ENCODE assay signal across 21 cellular contexts in the genomic region with DNA sequence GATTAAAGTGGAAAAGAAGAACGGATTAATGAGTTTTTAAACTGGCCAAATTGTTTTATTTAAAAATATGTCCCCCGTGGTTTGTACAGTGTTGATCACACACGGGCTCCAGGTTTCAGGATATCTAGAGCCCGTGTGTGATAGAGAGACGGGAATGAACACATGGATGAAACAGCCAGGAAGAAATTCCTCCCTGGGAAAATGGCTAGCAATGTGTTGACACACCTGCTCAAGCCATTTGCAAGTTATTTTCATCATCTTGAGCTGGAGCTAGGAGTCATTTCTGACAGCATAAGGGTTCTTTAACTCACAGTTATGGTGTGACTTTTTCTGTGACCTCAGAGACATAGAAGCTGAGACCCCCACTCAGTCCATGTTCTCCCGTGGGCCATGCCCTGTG.
A peak's percentile ranks its signal among the peaks of the same experiment; 100 is the strongest.
DNase-seq lines count a peak whose midpoint lies in the region; ATAC-seq and TF ChIP-seq lines count a peak whose summit lies in the region.
"Had no signal": no experiment of that assay in that cellular context is flagged by ENCODE, and none has a peak within 500 bp of the region (broad histone marks: within the 10 kb centered on the region; RNA-seq: fewer than 3 reads in every experiment).

No MANE protein-coding gene starts in this region.

- no peak overlapping the region for H2AFZ ChIP-seq in osteoblast (ENCODE audit: low read length)

- TF ChIP-seq CTCF in heart left ventricle (IDR thresholded peaks at IDR 0.05) (no peak), esophagus muscularis mucosa (IDR thresholded peaks at IDR 0.05) (no peak), osteoblast (IDR thresholded peaks at IDR 0.05; ENCODE audit: extremely low read depth, low read depth, low read length) (no peak), upper lobe of right lung (IDR thresholded peaks at IDR 0.05) (no peak)

- H3K4me3 ChIP-seq in heart left ventricle (no peak overlapping the region), esophagus muscularis mucosa (no peak overlapping the region), osteoblast (ENCODE audit: insufficient read depth, low read length) (no peak overlapping the region), upper lobe of right lung (no peak overlapping the region)

- peaks cover 71% of the 10 kb centered on the region for H3K79me2 ChIP-seq in osteoblast (ENCODE audit: insufficient read depth, low read length)

- peaks cover 12% of the 10 kb centered on the region for H4K20me1 ChIP-seq in osteoblast (ENCODE audit: insufficient read depth, low read length)

- 36 to 49% (median 48%) methylated on average over 6 of the region's 6 CpGs for WGBS in heart left ventricle, 4 donors
- 51% methylated on average over 6 of the region's 6 CpGs for WGBS in esophagus muscularis mucosa

- TF ChIP-seq EP300 in esophagus muscularis mucosa (IDR thresholded peaks at IDR 0.05) = no peak

- DNase-seq in heart left ventricle = no peak
- DNase-seq in Right ventricle myocardium inferior (ENCODE audit: missing footprints) = no peak
- DNase-seq in esophagus muscularis mucosa (ENCODE audit: extremely low spot score) = no peak
- peak; percentile 73 for DNase-seq in osteoblast (ENCODE audit: insufficient read length, low spot score, missing footprints)
- DNase-seq in upper lobe of right lung = no peak
- no peak for DNase-seq in activated CD4-positive, alpha-beta T cell treated with anti-CD3 and anti-CD28 coated beads for 4 hours
- DNase-seq in NCI-H146 (lab: John Stamatoyannopoulos, UW) = no peak
- DNase-seq: activated gamma-delta T cell treated with Interleukin-2 at 50 U/mL for 16 hours; DMS79 treated with DMSO at 0.1 percent for 48 hours; effector memory CD8-positive, alpha-beta T cell; HFFc6; hypothalamus; kidney glomerular epithelial cell; NCI-H1105; NCI-H526 treated with DMSO at 0.1 percent for 48 hours; OCI-M1; small intestine; stimulated activated CD8-positive, alpha-beta memory T cell treated with anti-CD3 and anti-CD28 coated beads, Interleukin-4, amount 100 ng/mL, for 48 hours; T-helper 9 cell had no signal

- H3K9me3 ChIP-seq in heart left ventricle (no peaks in the 10 kb centered on the region), esophagus muscularis mucosa (no peaks in the 10 kb centered on the region), osteoblast (ENCODE audit: low read depth, low read length) (no peaks in the 10 kb centered on the region), upper lobe of right lung (no peaks in the 10 kb centered on the region)

- H3K27ac ChIP-seq in heart left ventricle = peak overlapping the region in 10 of 12 donors; percentile 31 to 98 (median 62)
- peak overlapping the region; percentile 79 to 100 (median 98) for H3K27ac ChIP-seq in esophagus muscularis mucosa (replicated peaks in 1 of 4)
- no peak overlapping the region for H3K27ac ChIP-seq in osteoblast (ENCODE audit: low read depth, low read length)
- H3K27ac ChIP-seq in upper lobe of right lung = peak overlapping the region; percentile 26
- H3K27ac ChIP-seq: KMS-11 had no signal

- ATAC-seq in heart left ventricle (no peak), Right ventricle myocardium inferior (no peak), upper lobe of right lung (no peak), esophagus mucosa (no peak)
- ATAC-seq: effector memory CD8-positive, alpha-beta T cell had no signal

- H3K36me3 ChIP-seq in heart left ventricle = peaks cover 0 to 52% (median 35%) of the 10 kb centered on the region in 9 donors
- peaks cover 0 to 41% (median 28%) of the 10 kb centered on the region in 4 donors for H3K36me3 ChIP-seq in esophagus muscularis mucosa
- H3K36me3 ChIP-seq in osteoblast (ENCODE audit: insufficient read depth, low read length) = peaks cover 6% of the 10 kb centered on the region
- H3K36me3 ChIP-seq in upper lobe of right lung = peaks cover 48% of the 10 kb centered on the region

- H3K4me1 ChIP-seq in heart left ventricle = peaks cover 8 to 79% (median 68%) of the 10 kb centered on the region in 12 donors
- H3K4me1 ChIP-seq in esophagus muscularis mucosa = peaks cover 70 to 87% (median 80%) of the 10 kb centered on the region in 4 donors
- H3K4me1 ChIP-seq in osteoblast (ENCODE audit: insufficient read depth, low read length) = peaks cover 12% of the 10 kb centered on the region
- H3K4me1 ChIP-seq in upper lobe of right lung = peaks cover 44% of the 10 kb centered on the region

- TF ChIP-seq POLR2A in heart left ventricle (IDR thresholded peaks at IDR 0.05) = no peak
- TF ChIP-seq POLR2A in esophagus muscularis mucosa (IDR thresholded peaks at IDR 0.05; ENCODE audit: low read depth) = no peak

- H3K27me3 ChIP-seq in heart left ventricle (no peaks in the 10 kb centered on the region), esophagus muscularis mucosa (no peaks in the 10 kb centered on the region), osteoblast (ENCODE audit: insufficient read depth, low read length) (no peaks in the 10 kb centered on the region), upper lobe of right lung (no peaks in the 10 kb centered on the region)

- no peak overlapping the region for H3K4me2 ChIP-seq in osteoblast (ENCODE audit: insufficient read depth, low read length)
- H3K4me2 ChIP-seq: KMS-11 had no signal

- intact Hi-C loops in heart left ventricle (cut with DNase I) = no loop called here
- intact Hi-C loops in Right ventricle myocardium inferior (cut with DNase I) = no loop called here
- intact Hi-C loops in esophagus muscularis mucosa (cut with DNase I) = no loop called here
- intact Hi-C loops in upper lobe of right lung (cut with DNase I) = no loop called here
